24 cellular contexts compared by ENCODE assay signal in the genomic region with DNA sequence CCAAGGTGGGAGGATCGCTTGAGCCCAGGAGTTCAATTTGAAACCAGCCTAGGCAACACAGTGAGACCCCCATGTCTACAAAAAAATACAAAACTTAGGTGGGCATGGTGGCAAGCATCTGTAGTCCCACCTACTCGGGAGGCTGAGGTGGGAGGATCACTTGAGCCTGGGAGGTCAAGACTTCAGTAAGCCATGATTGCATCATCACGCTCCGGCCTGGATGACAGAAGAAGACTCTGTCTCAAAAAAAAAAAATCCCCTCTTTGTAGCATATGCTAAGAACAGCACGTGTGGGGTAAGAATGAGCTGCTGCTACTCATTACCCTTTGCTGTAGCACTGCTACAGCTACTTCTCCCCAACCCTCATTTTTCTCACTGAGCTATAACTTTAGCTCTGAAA. TPM values are rescaled to one million over a fixed set of nuclear protein-coding genes. Genes with fewer than 3 reads are reported as not detected.
"Had no signal": no experiment of that assay in that cellular context is flagged by ENCODE, and none has a peak within 500 bp of the region (broad histone marks: within the 10 kb centered on the region; RNA-seq: fewer than 3 reads in every experiment).

No MANE protein-coding gene starts in this region.

- ATAC-seq: activated CD8-positive, alpha-beta memory T cell treated with anti-CD3 and anti-CD28 coated beads, Interleukin-2, amount 10 ng/mL, durations not matched to agents 7 days and 5 days; body of pancreas; Panc1; Right ventricle myocardium inferior; T-cell had no signal

- FAIRE-seq: bronchial epithelial cell had no signal

- H3K4me3 ChIP-seq: ascending aorta, body of pancreas, SK-N-MC had no signal

- H3K9me3 ChIP-seq: ascending aorta, body of pancreas had no signal

- H3K27me3 Mint-ChIP-seq: activated CD8-positive, alpha-beta memory T cell treated with anti-CD3 and anti-CD28 coated beads, Interleukin-2, amount 10 ng/mL, durations not matched to agents 7 days and 5 days; central memory CD8-positive, alpha-beta T cell; T-cell had no signal

- H3K27me3 ChIP-seq: ascending aorta, body of pancreas had no signal

- H3K27ac Mint-ChIP-seq: activated CD8-positive, alpha-beta memory T cell treated with anti-CD3 and anti-CD28 coated beads, Interleukin-2, amount 10 ng/mL, durations not matched to agents 7 days and 5 days had no signal

- DNase-seq: activated CD4-positive, CD25-positive, alpha-beta regulatory T cell; activated CD8-positive, alpha-beta memory T cell treated with anti-CD3 and anti-CD28 coated beads, Interleukin-2, amount 10 ng/mL, durations not matched to agents 7 days and 5 days; activated naive CD4-positive, alpha-beta T cell treated with anti-CD3 and anti-CD28 coated beads, Interleukin-2, amount 50 U/mL, for 16 hours; amniotic stem cell; body of pancreas; MM.1S; NCI-H1105; NCI-H1436; NCI-H1694 treated with DMSO at 0.1 percent for 48 hours; NCI-H2029 treated with DMSO at 0.1 percent for 48 hours; NCI-H345; NCI-H510A; NCI-H526 treated with DMSO at 0.1 percent for 48 hours; NK-92 treated with Interleukin-12 subunit alpha and Interleukin-12 subunit beta, amount 100 ng/mL, for 24 hours; OCI-M1; RPMI8226; T-cell had no signal

- H3K27ac ChIP-seq: ascending aorta, body of pancreas, SK-N-MC, VCaP had no signal

- H3K9me3 Mint-ChIP-seq: central memory CD8-positive, alpha-beta T cell; T-cell had no signal

- H3K4me3 Mint-ChIP-seq: activated CD8-positive, alpha-beta memory T cell treated with anti-CD3 and anti-CD28 coated beads, Interleukin-2, amount 10 ng/mL, durations not matched to agents 7 days and 5 days; central memory CD8-positive, alpha-beta T cell; T-cell had no signal

- H3K4me1 Mint-ChIP-seq: central memory CD8-positive, alpha-beta T cell; T-cell had no signal

- H3K4me1 ChIP-seq: ascending aorta, body of pancreas had no signal

RNA-seq across cellular contexts. Expression of gene CD3G, which starts 29.7 kb away (rescaled TPM):
- total RNA-seq: ascending aorta, body of pancreas, bronchial epithelial cell had no signal

RNA-seq across cellular contexts. Expression of gene CD3D, which starts 31.4 kb away (rescaled TPM):
- total RNA-seq: ascending aorta, bronchial epithelial cell, Right ventricle myocardium inferior had no signal
